In genomic region chr4:111230265-111230664, GRCh38 we compare ENCODE assay signal across 1 cellular context.
TF ChIP-seq lines count a peak whose summit lies in the region.

No MANE protein-coding gene starts in this region.

TF ChIP-seq in HEK293, 187 proteins besides CTCF, POLR2A, EP300 and RAD21 (continued from another document):
- no peak for TF ChIP-seq ZNF18 (tag by site-specific recombination; IDR thresholded peaks at IDR 0.05)
- TF ChIP-seq, protein P1, sequence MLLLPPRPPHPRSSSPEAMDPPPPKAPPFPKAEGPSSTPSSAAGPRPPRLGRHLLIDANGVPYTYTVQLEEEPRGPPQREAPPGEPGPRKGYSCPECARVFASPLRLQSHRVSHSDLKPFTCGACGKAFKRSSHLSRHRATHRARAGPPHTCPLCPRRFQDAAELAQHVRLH (tag by site-specific recombination; IDR thresholded peaks at IDR 0.05) = no peak
- no peak for TF ChIP-seq KLF17 (tag by site-specific recombination; IDR thresholded peaks at IDR 0.05)
